Comparison of ENCODE assay signal across 14 cellular contexts in the genomic region with DNA sequence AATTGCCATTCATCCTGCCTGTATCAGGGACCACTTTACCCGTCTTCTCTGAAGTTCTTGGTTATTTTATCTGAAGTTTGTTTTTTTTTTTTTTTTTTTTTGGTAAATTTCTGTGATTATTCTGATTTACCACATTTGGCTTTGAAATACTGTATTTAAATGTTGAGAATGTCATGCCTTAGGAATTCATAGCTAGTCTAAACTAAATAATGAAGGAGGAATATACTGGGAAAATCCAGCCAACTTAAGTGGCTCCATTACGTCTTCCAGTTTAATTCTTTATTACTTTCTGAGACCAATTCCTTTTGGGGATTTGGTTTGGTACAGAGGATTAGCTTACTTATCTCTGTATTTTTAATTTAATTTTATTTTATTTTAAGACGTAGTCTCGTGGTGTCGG.
"Had no signal": no experiment of that assay in that cellular context is flagged by ENCODE, and none has a peak within 500 bp of the region (broad histone marks: within the 10 kb centered on the region; RNA-seq: fewer than 3 reads in every experiment).

No MANE protein-coding gene starts in this region.

- H3K27me3 Mint-ChIP-seq: activated CD4-positive, alpha-beta T cell treated with anti-CD3 and anti-CD28 coated beads, Interleukin-2, amount 10 ng/mL, durations not matched to agents 7 days and 5 days; stimulated activated naive B cell treated with anti-CD40 and anti-IgM and Interleukin-4, amounts not matched to agents 10 μg/mL and 1 μg/mL and 100 μg/mL, for 72 hours had no signal

- H3K27ac Mint-ChIP-seq: stimulated activated naive B cell treated with anti-CD40 and anti-IgM and Interleukin-4, amounts not matched to agents 10 μg/mL and 1 μg/mL and 100 μg/mL, for 72 hours had no signal

- DNase-seq: activated CD4-positive, CD25-positive, alpha-beta regulatory T cell; activated CD8-positive, alpha-beta memory T cell treated with anti-CD3 and anti-CD28 coated beads, Interleukin-2, amount 50 U/mL, for 48 hours; activated gamma-delta T cell; cortex of kidney; effector CD4-positive, alpha-beta T cell; foreskin keratinocyte; glutamatergic neuron; left cardiac atrium; lower lobe of right lung; stimulated activated naive B cell treated with anti-CD40 and anti-IgM and Interleukin-4, amounts not matched to agents 10 μg/mL and 1 μg/mL and 100 μg/mL, for 72 hours; tibial artery had no signal

- ATAC-seq: foreskin keratinocyte; left cardiac atrium; lower lobe of right lung; stimulated activated naive B cell treated with anti-CD40 and anti-IgM and Interleukin-4, amounts not matched to agents 10 μg/mL and 1 μg/mL and 100 μg/mL, for 72 hours had no signal

- H3K9me3 ChIP-seq: esophagus muscularis mucosa, lower lobe of right lung, right atrium auricular region, tibial artery had no signal

- H3K27ac ChIP-seq: esophagus muscularis mucosa, foreskin keratinocyte, lower lobe of right lung, right atrium auricular region had no signal

- H3K4me3 Mint-ChIP-seq: activated CD4-positive, alpha-beta T cell treated with anti-CD3 and anti-CD28 coated beads, Interleukin-2, amount 10 ng/mL, durations not matched to agents 7 days and 5 days; stimulated activated naive B cell treated with anti-CD40 and anti-IgM and Interleukin-4, amounts not matched to agents 10 μg/mL and 1 μg/mL and 100 μg/mL, for 72 hours had no signal

- H3K27me3 ChIP-seq: esophagus muscularis mucosa, foreskin keratinocyte, right atrium auricular region, tibial artery had no signal
